Comparison of ENCODE assay signal across 17 cellular contexts in genomic region chr10:125009580-125010235, GRCh38.
DNase-seq lines count a peak whose midpoint lies in the region; ATAC-seq and TF ChIP-seq lines count a peak whose summit lies in the region.
"Had no signal": no experiment of that assay in that cellular context is flagged by ENCODE, and none has a peak within 500 bp of the region (broad histone marks: within the 10 kb centered on the region; RNA-seq: fewer than 3 reads in every experiment).

No MANE protein-coding gene starts in this region.

- WGBS in urinary bladder: 66% methylated on average over 15 of the region's 15 CpGs

- intact Hi-C loops in left ventricle myocardium inferior (cut with micrococcal nuclease) (no loop called here), Right ventricle myocardium inferior (cut with DNase I) (loop anchor here (5.0 kb wide), 1 partner anchor 38 kb away; no protein-coding TSS in a partner anchor)

- H3K4me1 ChIP-seq in left ventricle myocardium inferior: peaks cover 90% of the 10 kb centered on the region
- no peaks in the 10 kb centered on the region for H3K4me1 ChIP-seq in urinary bladder (ENCODE audit: insufficient read depth)

- H3K27ac ChIP-seq in left ventricle myocardium inferior (replicated peaks): peak overlapping the region; percentile 84
- peak overlapping the region; percentile 70 for H3K27ac ChIP-seq in urinary bladder (ENCODE audit: low read depth)

- TF ChIP-seq CTCF in left ventricle myocardium inferior (IDR thresholded peaks at IDR 0.05; ENCODE audit: borderline replicate concordance): no peak
- no peak for TF ChIP-seq CTCF in glutamatergic neuron (IDR thresholded peaks at IDR 0.05; ENCODE audit: partially characterized antibody, unreplicated experiment)
- TF ChIP-seq CTCF in osteocyte (IDR thresholded peaks at IDR 0.05): no peak

- H3K4me1 Mint-ChIP-seq in glutamatergic neuron (ENCODE audit: low read depth, unreplicated experiment) (peaks cover 47% of the 10 kb centered on the region), osteocyte (ENCODE audit: unreplicated experiment) (peaks cover 29% of the 10 kb centered on the region)

- no peaks in the 10 kb centered on the region for H3K27me3 ChIP-seq in left ventricle myocardium inferior (ENCODE audit: low read depth)

- ATAC-seq in Right ventricle myocardium inferior (no peak), HG03565 (IDR thresholded peaks at IDR 0.05; ENCODE audit: unreplicated experiment) (no peak), HG02678 (IDR thresholded peaks at IDR 0.05; ENCODE audit: unreplicated experiment) (no peak)
- ATAC-seq: CD8-positive, alpha-beta T cell; GM12878; SK-N-SH treated with all-trans-retinoic acid at 6 μM for 48 hours; stimulated activated naive CD8-positive, alpha-beta T cell treated with anti-CD3 and anti-CD28 coated beads, Interleukin-15, Interleukin-2, amounts not matched to agents 100 U/mL and 50 U/mL, for 24 hours had no signal

- H3K4me3 ChIP-seq in left ventricle myocardium inferior (no peak overlapping the region), urinary bladder (ENCODE audit: low read depth, low read length) (no peak overlapping the region)
- H3K4me3 ChIP-seq: GM12878, smooth muscle cell had no signal

- DNase-seq in left ventricle myocardium inferior: peak; percentile 12
- no peak for DNase-seq in Right ventricle myocardium inferior (ENCODE audit: missing footprints)
- DNase-seq in glutamatergic neuron: no peak
- DNase-seq in osteocyte (ENCODE audit: extremely low spot score, unreplicated experiment): no peak
- DNase-seq in stimulated activated CD4-positive, alpha-beta T cell treated with anti-CD3 and anti-CD28 coated beads, Interleukin-2, amount 100 ng/mL, for 24 hours: no peak
- DNase-seq: activated CD4-positive, alpha-beta T cell treated with anti-CD3 and anti-CD28 coated beads, Interleukin-2, amount 50 U/mL, for 48 hours; activated T-cell treated with anti-CD3 and anti-CD28 coated beads, Interleukin-2, amount 50 U/mL, for 48 hours; CD8-positive, alpha-beta T cell; Kasumi-1; NCI-H1436 treated with DMSO at 0.1 percent for 48 hours; stimulated activated naive CD8-positive, alpha-beta T cell treated with anti-CD3 and anti-CD28 coated beads, Interleukin-15, Interleukin-2, amounts not matched to agents 100 U/mL and 50 U/mL, for 24 hours had no signal

- peaks cover 14% of the 10 kb centered on the region for H3K27me3 Mint-ChIP-seq in glutamatergic neuron (ENCODE audit: unreplicated experiment)
- H3K27me3 Mint-ChIP-seq in osteocyte (ENCODE audit: unreplicated experiment): no peaks in the 10 kb centered on the region

- peaks cover 8% of the 10 kb centered on the region for H3K36me3 Mint-ChIP-seq in glutamatergic neuron (ENCODE audit: unreplicated experiment)
- H3K36me3 Mint-ChIP-seq in osteocyte (ENCODE audit: unreplicated experiment): peaks cover 9% of the 10 kb centered on the region
- H3K36me3 Mint-ChIP-seq: CD8-positive, alpha-beta T cell had no signal

- peak overlapping the region; percentile 52 for H3K27ac Mint-ChIP-seq in glutamatergic neuron (ENCODE audit: unreplicated experiment)
- H3K27ac Mint-ChIP-seq in osteocyte (ENCODE audit: unreplicated experiment): peak overlapping the region; percentile 38
- H3K27ac Mint-ChIP-seq: CD8-positive, alpha-beta T cell had no signal

- H3K4me3 Mint-ChIP-seq in glutamatergic neuron (ENCODE audit: unreplicated experiment) (no peak overlapping the region), osteocyte (ENCODE audit: unreplicated experiment) (no peak overlapping the region)
- H3K4me3 Mint-ChIP-seq: CD8-positive, alpha-beta T cell had no signal

- H3K36me3 ChIP-seq in left ventricle myocardium inferior (no peaks in the 10 kb centered on the region), urinary bladder (ENCODE audit: insufficient read depth) (no peaks in the 10 kb centered on the region)

- H3K9me3 ChIP-seq in left ventricle myocardium inferior (replicated peaks): no peaks in the 10 kb centered on the region

- H3K9me3 Mint-ChIP-seq in glutamatergic neuron (ENCODE audit: unreplicated experiment) (peaks cover 14% of the 10 kb centered on the region), osteocyte (ENCODE audit: unreplicated experiment) (no peaks in the 10 kb centered on the region)
- H3K9me3 Mint-ChIP-seq: CD8-positive, alpha-beta T cell had no signal
